In the genomic region with DNA sequence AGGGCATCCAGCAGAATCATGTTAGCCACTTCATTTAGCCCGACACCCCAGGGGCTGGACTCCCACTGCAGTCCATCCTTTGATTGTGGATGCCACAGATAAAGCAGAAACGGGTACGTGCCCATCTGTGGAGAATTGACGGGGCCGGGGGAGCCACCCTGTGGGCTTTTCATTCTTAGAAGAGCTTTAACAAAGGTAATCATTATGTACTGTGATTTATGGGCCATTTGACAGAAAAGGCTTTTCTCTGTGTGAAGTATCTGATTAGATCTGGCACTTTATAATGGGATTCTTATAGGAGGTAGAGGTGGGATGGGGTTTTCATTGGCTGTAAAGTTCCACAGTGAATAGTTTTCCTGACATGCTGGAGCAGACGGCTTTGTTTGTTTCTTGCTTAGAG, we compare ENCODE assay signal across 20 cellular contexts.
"Had no signal": no experiment of that assay in that cellular context is flagged by ENCODE, and none has a peak within 500 bp of the region (broad histone marks: within the 10 kb centered on the region; RNA-seq: fewer than 3 reads in every experiment).

No MANE protein-coding gene starts in this region.

- ATAC-seq: activated CD4-positive, alpha-beta T cell treated with anti-CD3 and anti-CD28 coated beads for 36 hours; activated CD8-positive, alpha-beta T cell treated with anti-CD3 and anti-CD28 coated beads for 36 hours; activated naive CD8-positive, alpha-beta T cell treated with anti-CD3 and anti-CD28 coated beads, Interleukin-2, amount 50 U/mL, for 24 hours; gastroesophageal sphincter; left lung; stimulated activated effector memory CD8-positive, alpha-beta T cell treated with anti-CD3 and anti-CD28 coated beads, Interleukin-12 subunit alpha, Interleukin-12 subunit beta, amount 100 ng/mL, for 72 hours; WTC11 had no signal

- H3K4me3 ChIP-seq: gastroesophageal sphincter, heart right ventricle, left lung, sigmoid colon, thoracic aorta, upper lobe of left lung had no signal

- H3K27ac ChIP-seq: brain microvascular endothelial cell, gastroesophageal sphincter, heart right ventricle, left lung, sigmoid colon, thoracic aorta, upper lobe of left lung had no signal

- FAIRE-seq: colon, endometrium had no signal

- DNase-seq: activated CD4-positive, alpha-beta T cell treated with anti-CD3 and anti-CD28 coated beads for 36 hours; activated CD8-positive, alpha-beta T cell treated with anti-CD3 and anti-CD28 coated beads for 36 hours; activated naive CD4-positive, alpha-beta T cell treated with anti-CD3 and anti-CD28 coated beads, Interleukin-2, amount 10 ng/mL, durations not matched to agents 7 days and 5 days; activated naive CD8-positive, alpha-beta T cell treated with anti-CD3 and anti-CD28 coated beads, Interleukin-2, amount 50 U/mL, for 24 hours; activated T-cell treated with anti-CD3 and anti-CD28 coated beads, Interleukin-2, amount 50 U/mL, for 24 hours; brain microvascular endothelial cell; central memory CD4-positive, alpha-beta T cell; heart right ventricle; left lung; midbrain; occipital lobe; sigmoid colon; stimulated activated CD4-positive, alpha-beta T cell treated with anti-CD3 and anti-CD28 coated beads, Interleukin-4, amount 100 ng/mL, for 24 hours; upper lobe of left lung had no signal

- H3K27me3 ChIP-seq: brain microvascular endothelial cell, gastroesophageal sphincter, heart right ventricle, left lung, sigmoid colon, upper lobe of left lung had no signal

- H3K9me3 ChIP-seq: gastroesophageal sphincter, heart right ventricle, left lung, sigmoid colon, thoracic aorta, upper lobe of left lung had no signal
